ENCODE assay signal across 1 cellular context in the genomic region with DNA sequence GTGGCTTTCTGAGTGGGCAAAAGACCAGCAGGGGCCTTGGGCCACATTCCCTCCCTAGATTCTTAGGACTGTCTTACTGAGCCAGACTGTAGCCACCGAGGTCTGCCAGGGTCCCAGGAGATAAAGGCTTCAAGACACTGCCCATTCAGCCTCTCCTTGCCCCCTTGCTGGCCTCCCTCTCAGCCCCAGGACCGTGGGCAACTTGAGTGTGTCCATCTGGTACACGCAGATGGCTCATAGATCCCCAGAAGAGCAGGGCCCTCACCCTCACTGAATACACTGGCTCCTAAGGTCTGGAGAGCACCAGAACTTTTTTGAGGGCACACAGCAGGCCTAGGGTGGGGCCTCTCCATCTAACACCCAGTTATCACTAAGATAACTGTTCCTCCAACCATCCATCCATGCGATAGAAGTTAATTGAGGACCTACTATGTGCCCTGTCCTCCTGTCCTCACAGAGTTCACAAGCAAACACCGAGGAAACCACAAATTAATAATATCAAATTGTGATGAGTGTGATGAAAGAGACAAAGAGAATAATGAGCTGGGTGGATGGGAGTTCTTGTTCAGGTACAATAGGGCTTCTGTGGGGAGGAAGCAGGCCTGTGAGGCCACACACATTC.
TF ChIP-seq lines count a peak whose summit lies in the region.

No MANE protein-coding gene starts in this region.

TF ChIP-seq in IMR-90, 13 proteins besides CTCF, POLR2A, EP300 and RAD21 (continued from another document):
- TF ChIP-seq CHD1 (IDR thresholded peaks at IDR 0.05; ENCODE audit: low read depth, low read length) = no peak
- no peak for TF ChIP-seq RFX5 (IDR thresholded peaks at IDR 0.05; ENCODE audit: low read depth, low read length)
